1 cellular context compared by ENCODE assay signal in the genomic region with DNA sequence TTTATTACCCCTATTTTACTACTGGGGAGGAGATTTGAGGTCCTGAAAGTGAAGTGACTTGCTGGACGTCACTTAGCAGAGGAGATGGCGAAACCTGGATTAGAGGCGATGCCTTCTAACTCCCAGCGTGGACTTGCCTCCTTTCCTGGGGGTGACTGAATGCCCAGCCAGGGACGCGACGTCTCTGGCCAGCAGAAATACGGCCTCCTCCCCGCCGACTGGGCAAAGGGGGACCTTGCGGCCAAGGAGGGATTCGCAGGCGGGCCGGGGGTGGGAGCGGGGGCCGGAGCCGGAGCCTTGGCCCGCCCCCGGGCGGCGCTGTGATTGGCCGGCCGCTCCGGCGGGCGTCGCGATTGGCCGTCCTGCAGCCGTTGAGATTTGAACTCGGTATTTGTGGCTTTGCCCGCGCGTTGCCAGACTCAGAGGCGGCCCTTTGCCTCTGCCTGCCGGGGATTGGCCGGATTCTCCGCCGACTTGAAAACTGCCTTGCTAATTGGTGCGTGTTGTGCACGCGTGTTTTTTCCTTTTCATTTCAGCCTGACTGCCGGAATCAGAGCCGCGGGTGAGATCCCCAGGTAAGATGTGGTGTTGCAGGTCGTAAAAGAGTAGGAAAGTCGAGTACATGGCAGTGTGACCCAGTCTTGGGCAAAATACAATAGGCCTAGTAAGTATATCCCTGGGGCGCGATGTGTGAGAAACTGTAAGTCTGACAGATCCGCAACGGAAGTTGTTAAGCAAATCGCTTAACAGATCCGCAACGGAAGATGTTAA.
TF ChIP-seq lines count a peak whose summit lies in the region.

NCAPD2 (plus strand) TSS at position 523 of the 771 bp plus-strand sequence. CDS start 997 bp downstream, outside the sequence.

TF ChIP-seq in HepG2, 621 proteins besides CTCF, POLR2A, EP300 and RAD21 (continued from another document and continues in another):
- TF ChIP-seq AGO2 (optimal IDR thresholded peaks at IDR 0.05; ENCODE audit: low read depth, low read length) (peak; percentile 79), DR1 (CRISPR knock-in tag; IDR thresholded peaks at IDR 0.05) (no peak; the same call in 1 of the 2 replicates), TEAD2 (CRISPR knock-in tag; IDR thresholded peaks at IDR 0.05) (no peak), SKI (IDR thresholded peaks at IDR 0.05; ENCODE audit: partially characterized antibody) (no peak), ZNF605 (CRISPR knock-in tag; IDR thresholded peaks at IDR 0.05) (peak; percentile 55; the same call in 1 of the 2 replicates), ZNF496 (CRISPR knock-in tag; IDR thresholded peaks at IDR 0.05; ENCODE audit: insufficient replicate concordance) (no peak), ATRX (CRISPR knock-in tag; IDR thresholded peaks at IDR 0.05; ENCODE audit: borderline replicate concordance) (no peak), SRSF1 (optimal IDR thresholded peaks at IDR 0.05; ENCODE audit: low read depth, low read length) (peak; percentile 76), KDM5A (IDR thresholded peaks at IDR 0.05; ENCODE audit: borderline replicate concordance, low read length) (peak; percentile 81), HBP1 (CRISPR knock-in tag; IDR thresholded peaks at IDR 0.05; ENCODE audit: low read depth) (no peak), HOXD1 (CRISPR knock-in tag; IDR thresholded peaks at IDR 0.05) (peak; percentile 17; the same call in 1 of the 2 replicates), MTF1 (CRISPR knock-in tag; IDR thresholded peaks at IDR 0.05) (no peak), KAT2B (IDR thresholded peaks at IDR 0.05; ENCODE audit: borderline replicate concordance, low read depth, low read length) (no peak), MYNN (CRISPR knock-in tag; IDR thresholded peaks at IDR 0.05; ENCODE audit: low read depth) (no peak), NONO (IDR thresholded peaks at IDR 0.05) (no peak), NONO (CRISPR knock-in tag; conservative IDR thresholded peaks at IDR 0.05) (peak; percentile 60), ZNF607 (CRISPR knock-in tag; IDR thresholded peaks at IDR 0.05; ENCODE audit: borderline replicate concordance) (peak; percentile 58), FOXA1 (IDR thresholded peaks at IDR 0.05) (no peak), FOXA1 (CRISPR knock-in tag; IDR thresholded peaks at IDR 0.05) (no peak), ZNF724P (CRISPR knock-in tag; IDR thresholded peaks at IDR 0.05; ENCODE audit: borderline replicate concordance) (no peak), GFI1 (CRISPR knock-in tag; IDR thresholded peaks at IDR 0.05; ENCODE audit: borderline replicate concordance) (0 out of 2 replicates have a peak, but pooled peaks have one; percentile 11), ZFY (CRISPR knock-in tag; IDR thresholded peaks at IDR 0.05) (0 out of 2 replicates have a peak, but pooled peaks have one; percentile 7), RNF219 (CRISPR knock-in tag; IDR thresholded peaks at IDR 0.05) (no peak), ZGPAT (CRISPR knock-in tag; IDR thresholded peaks at IDR 0.05) (peak; percentile 39), ZNF878 (CRISPR knock-in tag; IDR thresholded peaks at IDR 0.05) (0 out of 2 replicates have a peak, but pooled peaks have one; percentile 68), ZFX (CRISPR knock-in tag; IDR thresholded peaks at IDR 0.05; ENCODE audit: low read depth) (peak; percentile 44), ZNF670 (CRISPR knock-in tag; IDR thresholded peaks at IDR 0.05; ENCODE audit: borderline replicate concordance) (0 out of 2 replicates have a peak, but pooled peaks have one; percentile 39), HHEX (CRISPR knock-in tag; IDR thresholded peaks at IDR 0.05) (no peak), TCF12 (IDR thresholded peaks at IDR 0.05) (no peak), TCF12 (CRISPR knock-in tag; IDR thresholded peaks at IDR 0.05) (0 out of 2 replicates have a peak, but pooled peaks have one; percentile 25), FOXM1 (CRISPR knock-in tag; IDR thresholded peaks at IDR 0.05) (peak; percentile 84; the same call in 1 of the 2 replicates), ZFP37 (CRISPR knock-in tag; IDR thresholded peaks at IDR 0.05; ENCODE audit: borderline replicate concordance) (0 out of 2 replicates have a peak, but pooled peaks have one; percentile 5), ZNF816 (CRISPR knock-in tag; IDR thresholded peaks at IDR 0.05; ENCODE audit: borderline replicate concordance) (peak; percentile 14; the same call in 1 of the 2 replicates), HCFC1 (IDR thresholded peaks at IDR 0.05; ENCODE audit: low read depth, low read length) (no peak)
- TF ChIP-seq, protein P1, sequence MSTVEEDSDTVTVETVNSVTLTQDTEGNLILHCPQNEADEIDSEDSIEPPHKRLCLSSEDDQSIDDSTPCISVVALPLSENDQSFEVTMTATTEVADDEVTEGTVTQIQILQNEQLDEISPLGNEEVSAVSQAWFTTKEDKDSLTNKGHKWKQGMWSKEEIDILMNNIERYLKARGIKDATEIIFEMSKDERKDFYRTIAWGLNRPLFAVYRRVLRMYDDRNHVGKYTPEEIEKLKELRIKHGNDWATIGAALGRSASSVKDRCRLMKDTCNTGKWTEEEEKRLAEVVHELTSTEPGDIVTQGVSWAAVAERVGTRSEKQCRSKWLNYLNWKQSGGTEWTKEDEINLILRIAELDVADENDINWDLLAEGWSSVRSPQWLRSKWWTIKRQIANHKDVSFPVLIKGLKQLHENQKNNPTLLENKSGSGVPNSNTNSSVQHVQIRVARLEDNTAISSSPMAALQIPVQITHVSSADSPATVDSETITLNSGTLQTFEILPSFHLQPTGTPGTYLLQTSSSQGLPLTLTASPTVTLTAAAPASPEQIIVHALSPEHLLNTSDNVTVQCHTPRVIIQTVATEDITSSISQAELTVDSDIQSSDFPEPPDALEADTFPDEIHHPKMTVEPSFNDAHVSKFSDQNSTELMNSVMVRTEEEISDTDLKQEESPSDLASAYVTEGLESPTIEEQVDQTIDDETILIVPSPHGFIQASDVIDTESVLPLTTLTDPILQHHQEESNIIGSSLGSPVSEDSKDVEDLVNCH (CRISPR knock-in tag; IDR thresholded peaks at IDR 0.05) = no peak
- TF ChIP-seq, protein P2, sequence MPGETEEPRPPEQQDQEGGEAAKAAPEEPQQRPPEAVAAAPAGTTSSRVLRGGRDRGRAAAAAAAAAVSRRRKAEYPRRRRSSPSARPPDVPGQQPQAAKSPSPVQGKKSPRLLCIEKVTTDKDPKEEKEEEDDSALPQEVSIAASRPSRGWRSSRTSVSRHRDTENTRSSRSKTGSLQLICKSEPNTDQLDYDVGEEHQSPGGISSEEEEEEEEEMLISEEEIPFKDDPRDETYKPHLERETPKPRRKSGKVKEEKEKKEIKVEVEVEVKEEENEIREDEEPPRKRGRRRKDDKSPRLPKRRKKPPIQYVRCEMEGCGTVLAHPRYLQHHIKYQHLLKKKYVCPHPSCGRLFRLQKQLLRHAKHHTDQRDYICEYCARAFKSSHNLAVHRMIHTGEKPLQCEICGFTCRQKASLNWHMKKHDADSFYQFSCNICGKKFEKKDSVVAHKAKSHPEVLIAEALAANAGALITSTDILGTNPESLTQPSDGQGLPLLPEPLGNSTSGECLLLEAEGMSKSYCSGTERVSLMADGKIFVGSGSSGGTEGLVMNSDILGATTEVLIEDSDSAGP (CRISPR knock-in tag; IDR thresholded peaks at IDR 0.05; ENCODE audit: borderline replicate concordance) = no peak; the same call in 1 of the 2 replicates
- TF ChIP-seq, protein P3, sequence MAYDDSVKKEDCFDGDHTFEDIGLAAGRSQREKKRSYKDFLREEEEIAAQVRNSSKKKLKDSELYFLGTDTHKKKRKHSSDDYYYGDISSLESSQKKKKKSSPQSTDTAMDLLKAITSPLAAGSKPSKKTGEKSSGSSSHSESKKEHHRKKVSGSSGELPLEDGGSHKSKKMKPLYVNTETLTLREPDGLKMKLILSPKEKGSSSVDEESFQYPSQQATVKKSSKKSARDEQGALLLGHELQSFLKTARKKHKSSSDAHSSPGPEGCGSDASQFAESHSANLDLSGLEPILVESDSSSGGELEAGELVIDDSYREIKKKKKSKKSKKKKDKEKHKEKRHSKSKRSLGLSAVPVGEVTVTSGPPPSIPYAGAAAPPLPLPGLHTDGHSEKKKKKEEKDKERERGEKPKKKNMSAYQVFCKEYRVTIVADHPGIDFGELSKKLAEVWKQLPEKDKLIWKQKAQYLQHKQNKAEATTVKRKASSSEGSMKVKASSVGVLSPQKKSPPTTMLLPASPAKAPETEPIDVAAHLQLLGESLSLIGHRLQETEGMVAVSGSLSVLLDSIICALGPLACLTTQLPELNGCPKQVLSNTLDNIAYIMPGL (CRISPR knock-in tag; IDR thresholded peaks at IDR 0.05; ENCODE audit: borderline replicate concordance in 1 of 2, low read depth in 1 of 2) = peak in 1 of 2 experiments; percentile 64; a peak in 2 of 4 replicates
- TF ChIP-seq, protein P4, sequence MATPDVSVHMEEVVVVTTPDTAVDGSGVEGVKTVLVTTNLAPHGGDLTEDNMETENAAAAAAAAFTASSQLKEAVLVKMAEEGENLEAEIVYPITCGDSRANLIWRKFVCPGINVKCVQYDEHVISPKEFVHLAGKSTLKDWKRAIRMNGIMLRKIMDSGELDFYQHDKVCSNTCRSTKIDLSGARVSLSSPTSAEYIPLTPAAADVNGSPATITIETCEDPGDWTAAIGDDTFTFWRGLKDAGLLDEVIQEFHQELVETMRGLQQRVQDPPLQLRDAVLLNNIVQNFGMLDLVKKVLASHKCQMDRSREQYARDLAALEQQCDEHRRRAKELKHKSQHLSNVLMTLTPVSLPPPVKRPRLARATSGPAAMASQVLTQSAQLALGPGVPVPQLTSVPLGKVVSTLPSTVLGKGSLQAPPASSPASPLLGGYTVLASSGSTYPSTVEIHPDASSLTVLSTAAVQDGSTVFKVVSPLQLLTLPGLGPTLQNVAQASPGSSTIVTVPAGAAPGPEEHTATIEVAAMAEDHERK (CRISPR knock-in tag; IDR thresholded peaks at IDR 0.05; ENCODE audit: low read depth) = no peak
- TF ChIP-seq, protein P5, sequence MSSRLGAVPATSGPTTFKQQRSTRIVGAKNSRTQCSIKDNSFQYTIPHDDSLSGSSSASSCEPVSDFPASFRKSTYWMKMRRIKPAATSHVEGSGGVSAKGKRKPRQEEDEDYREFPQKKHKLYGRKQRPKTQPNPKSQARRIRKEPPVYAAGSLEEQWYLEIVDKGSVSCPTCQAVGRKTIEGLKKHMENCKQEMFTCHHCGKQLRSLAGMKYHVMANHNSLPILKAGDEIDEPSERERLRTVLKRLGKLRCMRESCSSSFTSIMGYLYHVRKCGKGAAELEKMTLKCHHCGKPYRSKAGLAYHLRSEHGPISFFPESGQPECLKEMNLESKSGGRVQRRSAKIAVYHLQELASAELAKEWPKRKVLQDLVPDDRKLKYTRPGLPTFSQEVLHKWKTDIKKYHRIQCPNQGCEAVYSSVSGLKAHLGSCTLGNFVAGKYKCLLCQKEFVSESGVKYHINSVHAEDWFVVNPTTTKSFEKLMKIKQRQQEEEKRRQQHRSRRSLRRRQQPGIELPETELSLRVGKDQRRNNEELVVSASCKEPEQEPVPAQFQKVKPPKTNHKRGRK (CRISPR knock-in tag; IDR thresholded peaks at IDR 0.05) = no peak
- TF ChIP-seq, protein P6, sequence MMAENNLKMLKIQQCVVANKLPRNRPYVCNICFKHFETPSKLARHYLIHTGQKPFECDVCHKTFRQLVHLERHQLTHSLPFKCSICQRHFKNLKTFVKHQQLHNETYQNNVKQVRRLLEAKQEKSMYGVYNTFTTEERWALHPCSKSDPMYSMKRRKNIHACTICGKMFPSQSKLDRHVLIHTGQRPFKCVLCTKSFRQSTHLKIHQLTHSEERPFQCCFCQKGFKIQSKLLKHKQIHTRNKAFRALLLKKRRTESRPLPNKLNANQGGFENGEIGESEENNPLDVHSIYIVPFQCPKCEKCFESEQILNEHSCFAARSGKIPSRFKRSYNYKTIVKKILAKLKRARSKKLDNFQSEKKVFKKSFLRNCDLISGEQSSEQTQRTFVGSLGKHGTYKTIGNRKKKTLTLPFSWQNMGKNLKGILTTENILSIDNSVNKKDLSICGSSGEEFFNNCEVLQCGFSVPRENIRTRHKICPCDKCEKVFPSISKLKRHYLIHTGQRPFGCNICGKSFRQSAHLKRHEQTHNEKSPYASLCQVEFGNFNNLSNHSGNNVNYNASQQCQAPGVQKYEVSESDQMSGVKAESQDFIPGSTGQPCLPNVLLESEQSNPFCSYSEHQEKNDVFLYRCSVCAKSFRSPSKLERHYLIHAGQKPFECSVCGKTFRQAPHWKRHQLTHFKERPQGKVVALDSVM (CRISPR knock-in tag; IDR thresholded peaks at IDR 0.05) = no peak
